16 cellular contexts compared by ENCODE assay signal in the genomic region with DNA sequence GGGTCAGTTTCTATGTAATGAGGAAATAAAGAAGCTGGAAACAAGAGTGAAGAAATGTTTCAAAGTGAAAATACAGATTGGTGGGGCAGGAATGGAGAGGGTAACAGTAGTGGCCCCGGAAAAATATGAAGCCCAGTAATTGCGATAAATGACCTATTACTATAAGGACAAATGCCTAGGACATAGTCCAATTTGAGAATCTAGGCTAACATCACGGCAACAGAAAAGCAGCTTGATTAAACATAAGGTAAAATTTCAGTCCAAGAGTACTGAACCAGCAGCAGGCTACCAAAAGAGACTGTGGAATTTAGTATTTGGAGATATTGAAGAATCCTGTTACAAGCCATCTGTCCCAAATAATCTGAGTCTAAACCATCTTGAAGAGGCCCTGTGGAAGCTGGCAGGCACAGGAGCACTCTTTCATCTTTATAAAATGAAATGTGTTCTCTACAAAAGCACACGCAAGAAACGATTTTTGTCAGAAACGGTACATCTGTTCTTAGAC. TPM values are rescaled to one million over a fixed set of nuclear protein-coding genes. Genes with fewer than 3 reads are reported as not detected.
DNase-seq lines count a peak whose midpoint lies in the region; FAIRE-seq and TF ChIP-seq lines count a peak whose summit lies in the region.
"Had no signal": no experiment of that assay in that cellular context is flagged by ENCODE, and none has a peak within 500 bp of the region (broad histone marks: within the 10 kb centered on the region; RNA-seq: fewer than 3 reads in every experiment).

No MANE protein-coding gene starts in this region.

- no peak overlapping the region for H3K18ac ChIP-seq in H9 (ENCODE audit: insufficient read length, low read depth, low read length)

- no peak overlapping the region for H2BK5ac ChIP-seq in H9 (ENCODE audit: insufficient read length, low read length)

- no peaks in the 10 kb centered on the region for H3K9me3 Mint-ChIP-seq in activated naive CD8-positive, alpha-beta T cell (ENCODE audit: low read depth)
- no peaks in the 10 kb centered on the region for H3K9me3 Mint-ChIP-seq in activated naive CD8-positive, alpha-beta T cell treated with anti-CD3 and anti-CD28 coated beads for 36 hours
- no peaks in the 10 kb centered on the region; a peak in 1 of 5 replicates for H3K9me3 Mint-ChIP-seq in H9

- H3K27ac Mint-ChIP-seq in activated naive CD8-positive, alpha-beta T cell: peak overlapping the region; percentile 23
- H3K27ac Mint-ChIP-seq in activated naive CD8-positive, alpha-beta T cell treated with anti-CD3 and anti-CD28 coated beads for 36 hours: no peak overlapping the region
- peak overlapping the region in 1 of 3 experiments; percentile 8; a peak in 2 of 7 replicates for H3K27ac Mint-ChIP-seq in H9
- H3K27ac Mint-ChIP-seq: GM23338 had no signal

- H4K20me1 ChIP-seq in fibroblast of lung (ENCODE audit: control insufficient read depth, extremely low read depth, insufficient read depth, low read length) (no peaks in the 10 kb centered on the region), H9 (ENCODE audit: control insufficient read depth, insufficient read depth, insufficient read length) (no peaks in the 10 kb centered on the region)

- H3K4me1 ChIP-seq in fibroblast of lung (ENCODE audit: control insufficient read depth, extremely low read depth, insufficient read depth, low read length) (peaks cover 3% of the 10 kb centered on the region), H9 (ENCODE audit: insufficient read depth, low read length) (peaks cover 2% of the 10 kb centered on the region; the same call in 1 of the 2 replicates)

- H4K91ac ChIP-seq in H9 (ENCODE audit: insufficient read length, low read depth, low read length): no peak overlapping the region

- H3K4me3 ChIP-seq in fibroblast of lung (replicated peaks in 1 of 4; ENCODE audit: control extremely low read depth in 1 of 4, insufficient read depth in 1 of 4, low read depth in 3 of 4, low read length in 4 of 4): no peak overlapping the region
- H3K4me3 ChIP-seq: esophagus muscularis mucosa, GM23338, sigmoid colon had no signal

- H3K4ac ChIP-seq in H9 (ENCODE audit: low read depth, low read length): no peak overlapping the region

- H3K27me3 Mint-ChIP-seq in activated naive CD8-positive, alpha-beta T cell: no peaks in the 10 kb centered on the region
- H3K27me3 Mint-ChIP-seq in activated naive CD8-positive, alpha-beta T cell treated with anti-CD3 and anti-CD28 coated beads for 36 hours: no peaks in the 10 kb centered on the region
- H3K27me3 Mint-ChIP-seq in H9 (ENCODE audit: low read depth): no peaks in the 10 kb centered on the region

- H2BK20ac ChIP-seq in H9 (ENCODE audit: low read depth, low read length, poor library complexity, severe bottlenecking): no peak overlapping the region

- H3K9me3 ChIP-seq in fibroblast of lung (ENCODE audit: control insufficient read depth, insufficient read depth, low read depth, low read length) (no peaks in the 10 kb centered on the region), H9 (ENCODE audit: control insufficient read depth, low read depth, low read length) (no peaks in the 10 kb centered on the region)
- H3K9me3 ChIP-seq: esophagus muscularis mucosa, sigmoid colon had no signal

- no peak overlapping the region for H2AK5ac ChIP-seq in H9 (ENCODE audit: insufficient read length, low read length)

- H3K23ac ChIP-seq in H9 (ENCODE audit: insufficient read length, low read depth, low read length): no peak overlapping the region

- no peak overlapping the region for H2AFZ ChIP-seq in fibroblast of lung (ENCODE audit: low read length)
- no peak overlapping the region for H2AFZ ChIP-seq in H9 (ENCODE audit: low read length)
- H2AFZ ChIP-seq: GM23338 had no signal

- H3K36me3 Mint-ChIP-seq in activated naive CD8-positive, alpha-beta T cell: no peaks in the 10 kb centered on the region
- H3K36me3 Mint-ChIP-seq in activated naive CD8-positive, alpha-beta T cell treated with anti-CD3 and anti-CD28 coated beads for 36 hours: peaks cover 5% of the 10 kb centered on the region
- H3K36me3 Mint-ChIP-seq in H9 (ENCODE audit: insufficient read depth in 1 of 3, low read depth in 3 of 3): peaks cover under 1% of the 10 kb centered on the region in 3 experiments; a peak in 5 of 7 replicates

- no peak overlapping the region for H3K56ac ChIP-seq in H9 (ENCODE audit: insufficient read length, low read depth, low read length)

- WGBS in H9 (ENCODE audit: extremely low coverage, insufficient read length, low lambda C conversion rate): no CpG with 5 or more reads among the region's 6 CpGs

- H3K23me2 ChIP-seq in H9 (ENCODE audit: insufficient read length, low read depth, low read length, poor library complexity, severe bottlenecking): no peaks in the 10 kb centered on the region

- H2BK120ac ChIP-seq in H9 (ENCODE audit: low read depth, low read length, poor library complexity, severe bottlenecking): no peak overlapping the region

- no peak overlapping the region for H3T11ph ChIP-seq in H9 (ENCODE audit: low read length)

- H3K79me1 ChIP-seq in H9 (ENCODE audit: insufficient read depth, low read depth, low read length, poor library complexity, severe bottlenecking): peaks cover 4% of the 10 kb centered on the region

- FAIRE-seq in RCC 7860 (lab: Jason Lieb, UNC): no peak

- H2BK15ac ChIP-seq in H9 (ENCODE audit: low read depth, low read length): no peak overlapping the region

- peaks cover 81% of the 10 kb centered on the region for H3K4me1 Mint-ChIP-seq in activated naive CD8-positive, alpha-beta T cell (ENCODE audit: low read depth)
- H3K4me1 Mint-ChIP-seq in activated naive CD8-positive, alpha-beta T cell treated with anti-CD3 and anti-CD28 coated beads for 36 hours: peaks cover 64% of the 10 kb centered on the region
- peaks cover 39 to 43% of the 10 kb centered on the region in 2 experiments for H3K4me1 Mint-ChIP-seq in H9

- H3K27ac ChIP-seq in fibroblast of lung (ENCODE audit: insufficient read depth, low read length) (no peak overlapping the region), H9 (ENCODE audit: insufficient read length, low read depth, low read length) (no peak overlapping the region)

- H4K8ac ChIP-seq in H9 (replicated peaks; ENCODE audit: insufficient read length, low read depth, low read length): no peak overlapping the region

- H3K9ac ChIP-seq in fibroblast of lung (ENCODE audit: insufficient read depth, low read length) (no peak overlapping the region), H9 (ENCODE audit: extremely low read depth, insufficient read length, low read length) (no peak overlapping the region)

- H2BK12ac ChIP-seq in H9 (ENCODE audit: insufficient read length, low read depth, low read length): no peak overlapping the region

- DNase-seq in activated naive CD8-positive, alpha-beta T cell treated with anti-CD3 and anti-CD28 coated beads for 36 hours: no peak
- DNase-seq in OCI-M1 (lab: John Stamatoyannopoulos, UW) (peak; percentile 25), fibroblast of lung (ENCODE audit: low read depth in 2 of 2) (no peak), superior temporal gyrus (ENCODE audit: extremely low spot score) (peak; percentile 58), RCC 7860 (ENCODE audit: low spot score) (no peak), NCI-H510A treated with DMSO at 0.1 percent for 48 hours (lab: John Stamatoyannopoulos, UW) (no peak), H9 (no peak)
- DNase-seq: DMS53; NCI-H1092; NCI-H510A; sigmoid colon; stimulated activated CD4-positive, alpha-beta T cell treated with anti-CD3 and anti-CD28 coated beads, Interleukin-4, amount 100 ng/mL, for 24 hours; T-helper 1 cell had no signal

- H3K79me2 ChIP-seq in fibroblast of lung (ENCODE audit: control insufficient read depth, insufficient read depth, low read length) (peaks cover 35% of the 10 kb centered on the region), H9 (ENCODE audit: insufficient read depth, low read length) (peaks cover 31% of the 10 kb centered on the region; the same call in 1 of the 2 replicates)

- H3K27me3 ChIP-seq in fibroblast of lung (ENCODE audit: control insufficient read depth, insufficient read depth, low read length) (no peaks in the 10 kb centered on the region), H9 (ENCODE audit: insufficient read depth, low read length) (no peaks in the 10 kb centered on the region)
- H3K27me3 ChIP-seq: esophagus muscularis mucosa, sigmoid colon had no signal

- no peak overlapping the region for H3K14ac ChIP-seq in H9 (ENCODE audit: insufficient read depth, low read length)

- no peak overlapping the region for H4K5ac ChIP-seq in H9 (ENCODE audit: insufficient read length, low read depth, low read length)

- no peak overlapping the region for H3K4me3 Mint-ChIP-seq in activated naive CD8-positive, alpha-beta T cell
- no peak overlapping the region for H3K4me3 Mint-ChIP-seq in activated naive CD8-positive, alpha-beta T cell treated with anti-CD3 and anti-CD28 coated beads for 36 hours
- H3K4me3 Mint-ChIP-seq in H9: no peak overlapping the region
- H3K4me3 Mint-ChIP-seq: GM23338 had no signal

- TF ChIP-seq CTCF in fibroblast of lung (conservative IDR thresholded peaks at IDR 0.05 in 1 of 2, IDR thresholded peaks at IDR 0.05 in 1 of 2; ENCODE audit: low read depth in 1 of 2, low read length in 2 of 2) (no peak), H9 (conservative IDR thresholded peaks at IDR 0.05) (no peak)

- no peaks in the 10 kb centered on the region for H3K36me3 ChIP-seq in fibroblast of lung (ENCODE audit: control insufficient read depth, insufficient read depth, low read length)

- H3K4me2 ChIP-seq in fibroblast of lung (ENCODE audit: extremely low read depth, insufficient read depth, low read length) (peak overlapping the region; percentile 20), H9 (ENCODE audit: insufficient read depth, insufficient read length, low read length) (no peak overlapping the region)
- H3K4me2 ChIP-seq: GM23338 had no signal

RNA-seq across cellular contexts. Expression of gene ELOVL5, which starts 49.4 kb away (rescaled TPM):
- 10 to 100 TPM; 86.2 to 88.3 TPM for total RNA-seq in activated naive CD8-positive, alpha-beta T cell treated with anti-CD3 and anti-CD28 coated beads for 36 hours
- total RNA-seq in fibroblast of lung: 61.6 and 67.7 TPM in 2 replicates
- 71.6 and 96.7 TPM in 2 replicates for polyA plus RNA-seq in fibroblast of lung
- polyA plus RNA-seq in fibroblast of lung (2012): 74.5 and 96.4 TPM in 2 replicates
- polyA minus RNA-seq in fibroblast of lung (ENCODE audit: low replicate concordance): 75.9 and 80.8 TPM in 2 replicates
- 120 and 121 TPM in 2 replicates for total RNA-seq in H9 (2021)

Comparison
In these comparisons a context has a peak if more than half of its experiments do, and no peak if none do; other contexts are left out.
1. DNase-seq: peak in OCI-M1 (single experiment) and superior temporal gyrus (single experiment); none in activated naive CD8-positive, alpha-beta T cell treated with anti-CD3 and anti-CD28 coated beads for 36 hours (single experiment), fibroblast of lung (0 of 2), RCC 7860 (single experiment), NCI-H510A treated with DMSO at 0.1 percent for 48 hours (single experiment) and H9 (single experiment).